32 cellular contexts compared by ENCODE assay signal in genomic region chr21:28960245-28960644, GRCh38.
"Had no signal": no experiment of that assay in that cellular context is flagged by ENCODE, and none has a peak within 500 bp of the region (broad histone marks: within the 10 kb centered on the region; RNA-seq: fewer than 3 reads in every experiment).

No MANE protein-coding gene starts in this region.

- H3K4me3 ChIP-seq: body of pancreas, cardiac muscle cell, colonic mucosa, esophagus squamous epithelium, left ventricle myocardium inferior, lung, ovary, right lobe of liver, stomach, thyroid gland, upper lobe of left lung had no signal

- H3K27ac Mint-ChIP-seq: activated CD4-positive, alpha-beta T cell treated with anti-CD3 and anti-CD28 coated beads, Interleukin-2, amount 10 ng/mL, durations not matched to agents 7 days and 5 days; activated CD8-positive, alpha-beta memory T cell treated with anti-CD3 and anti-CD28 coated beads, Interleukin-2, amount 10 ng/mL, durations not matched to agents 7 days and 5 days; activated CD8-positive, alpha-beta T cell treated with anti-CD3 and anti-CD28 coated beads, Interleukin-2, amount 10 ng/mL, durations not matched to agents 7 days and 5 days; activated naive CD8-positive, alpha-beta T cell; activated T-helper 2 cell treated with anti-CD3 and anti-CD28 coated beads, Interferon-gamma antibody, Interleukin-2, Interleukin-4, amounts not matched to agents 10 μg/mL and 5 μg/mL and 100 μg/mL, durations not matched to agents 14 hours and 24 hours and 36 hours; nephron progenitor cell; progenitor cell of endocrine pancreas; stimulated activated naive B cell treated with anti-CD40 and anti-IgM and Interleukin-4, amounts not matched to agents 10 μg/mL and 1 μg/mL and 100 μg/mL, for 72 hours; T-helper 1 cell treated with Interleukin-12 subunit alpha and Interleukin-12 subunit beta and Interleukin-4 antibody, amounts not matched to agents 30 μg/mL and 1 μg/mL, for 36 hours had no signal

- H3K4me1 ChIP-seq: colonic mucosa, right lobe of liver, thyroid gland, upper lobe of left lung had no signal

- ATAC-seq: activated CD8-positive, alpha-beta memory T cell treated with anti-CD3 and anti-CD28 coated beads, Interleukin-2, amount 10 ng/mL, durations not matched to agents 7 days and 5 days; activated CD8-positive, alpha-beta T cell treated with anti-CD3 and anti-CD28 coated beads, Interleukin-2, amount 10 ng/mL, durations not matched to agents 7 days and 5 days; body of pancreas; right lobe of liver; stimulated activated naive B cell treated with anti-CD40 and anti-IgM and Interleukin-4, amounts not matched to agents 10 μg/mL and 1 μg/mL and 100 μg/mL, for 72 hours had no signal

- H3K9me3 ChIP-seq: body of pancreas, colonic mucosa, esophagus squamous epithelium, left ventricle myocardium inferior, neutrophil, ovary, right lobe of liver, stomach, thyroid gland, upper lobe of left lung had no signal

- DNase-seq: activated CD4-positive, alpha-beta T cell treated with anti-CD3 and anti-CD28 coated beads, Interleukin-2, amount 10 ng/mL, durations not matched to agents 7 days and 5 days; activated CD4-positive, CD25-positive, alpha-beta regulatory T cell treated with anti-CD3 and anti-CD28 coated beads, Interleukin-2, amount 50 U/mL, for 72 hours; activated CD8-positive, alpha-beta memory T cell treated with anti-CD3 and anti-CD28 coated beads, Interleukin-2, amount 10 ng/mL, durations not matched to agents 7 days and 5 days; activated CD8-positive, alpha-beta T cell treated with anti-CD3 and anti-CD28 coated beads, Interleukin-2, amount 10 ng/mL, durations not matched to agents 7 days and 5 days; activated T-cell treated with anti-CD3 and anti-CD28 coated beads for 4 hours; anterior cingulate cortex; body of pancreas; cerebellar nuclear complex; colonic mucosa; effector CD8-positive, alpha-beta T cell; esophagus squamous epithelium; foreskin melanocyte; islet precursor cell; left ventricle myocardium inferior; naive B cell; nephron progenitor cell; ovary; right lobe of liver; stimulated activated CD4-positive, alpha-beta T cell treated with anti-CD3 and anti-CD28 coated beads, Interleukin-12 subunit alpha, Interleukin-12 subunit beta, amount 100 ng/mL, for 4 hours; stimulated activated CD4-positive, alpha-beta T cell treated with anti-CD3 and anti-CD28 coated beads, Interleukin-4, amount 100 ng/mL, for 1 hour; stimulated activated naive B cell treated with anti-CD40 and anti-IgM and Interleukin-4, amounts not matched to agents 10 μg/mL and 1 μg/mL and 100 μg/mL, for 72 hours; stomach; T1000; thyroid gland; upper lobe of left lung had no signal

- H3K27me3 ChIP-seq: body of pancreas, cardiac muscle cell, colonic mucosa, esophagus squamous epithelium, neutrophil, ovary, right lobe of liver, stomach, thyroid gland, upper lobe of left lung had no signal

- H3K9me3 Mint-ChIP-seq: activated CD4-positive, alpha-beta T cell treated with anti-CD3 and anti-CD28 coated beads, Interleukin-2, amount 10 ng/mL, durations not matched to agents 7 days and 5 days; activated T-helper 2 cell treated with anti-CD3 and anti-CD28 coated beads, Interferon-gamma antibody, Interleukin-2, Interleukin-4, amounts not matched to agents 10 μg/mL and 5 μg/mL and 100 μg/mL, durations not matched to agents 14 hours and 24 hours and 36 hours; naive B cell; nephron progenitor cell; stimulated activated naive B cell treated with anti-CD40 and anti-IgM and Interleukin-4, amounts not matched to agents 10 μg/mL and 1 μg/mL and 100 μg/mL, for 72 hours; T-helper 1 cell treated with Interleukin-12 subunit alpha and Interleukin-12 subunit beta and Interleukin-4 antibody, amounts not matched to agents 30 μg/mL and 1 μg/mL, for 36 hours had no signal

- H3K36me3 ChIP-seq: colonic mucosa, ovary had no signal

- H3K27ac ChIP-seq: body of pancreas, cardiac muscle cell, colonic mucosa, esophagus squamous epithelium, left ventricle myocardium inferior, neutrophil, ovary, right lobe of liver, stomach, thyroid gland, upper lobe of left lung had no signal
